In genomic region chr19:8319807-8320520, GRCh38 we compare ENCODE assay signal across 1 cellular context.
TF ChIP-seq lines count a peak whose summit lies in the region.

No MANE protein-coding gene starts in this region.

TF ChIP-seq in endothelial cell of umbilical vein, 7 proteins besides CTCF, POLR2A, EP300 and RAD21:
- no peak for TF ChIP-seq FOS (IDR thresholded peaks at IDR 0.05; ENCODE audit: borderline replicate concordance, insufficient read depth, low read length)
- TF ChIP-seq MYC (IDR thresholded peaks at IDR 0.05; ENCODE audit: low read depth, low read length) = no peak
- TF ChIP-seq EZH2 (IDR thresholded peaks at IDR 0.05; ENCODE audit: borderline replicate concordance, low read depth, low read length, severe bottlenecking) = no peak
- no peak for TF ChIP-seq GATA2 (IDR thresholded peaks at IDR 0.05; ENCODE audit: insufficient read depth, insufficient read length, low read depth, low read length)
- TF ChIP-seq JUN (IDR thresholded peaks at IDR 0.05; ENCODE audit: borderline replicate concordance, insufficient read depth, insufficient read length, low read depth) = no peak
